2 cellular contexts compared by ENCODE assay signal in genomic region chr3:120824613-120825012, GRCh38.
TF ChIP-seq lines count a peak whose summit lies in the region.

No MANE protein-coding gene starts in this region.

TF ChIP-seq in GM23338, 12 proteins besides CTCF, POLR2A, EP300 and RAD21 (continued from another document):
- TF ChIP-seq ZNF462 (CRISPR knock-in tag; IDR thresholded peaks at IDR 0.05), result peak; percentile 64; the same call in 1 of the 2 replicates

TF ChIP-seq in WTC11, 78 proteins besides CTCF, POLR2A, EP300 and RAD21 (continued from another document):
- TF ChIP-seq IRF1 (CRISPR knock-in tag; IDR thresholded peaks at IDR 0.05) (no peak), FOXP1 (CRISPR knock-in tag; IDR thresholded peaks at IDR 0.05; ENCODE audit: borderline replicate concordance) (no peak), ZNF423 (CRISPR knock-in tag; IDR thresholded peaks at IDR 0.05) (no peak), ZNF317 (CRISPR knock-in tag; IDR thresholded peaks at IDR 0.05; ENCODE audit: borderline replicate concordance, low read depth) (no peak), USF1 (CRISPR knock-in tag; IDR thresholded peaks at IDR 0.05) (no peak), ZNF396 (CRISPR knock-in tag; IDR thresholded peaks at IDR 0.05; ENCODE audit: borderline replicate concordance) (no peak)
